ENCODE assay signal across 13 cellular contexts in genomic region chr14:95140060-95140858, GRCh38. TPM values are rescaled to one million over a fixed set of nuclear protein-coding genes. Genes with fewer than 3 reads are reported as not detected.
A peak's percentile ranks its signal among the peaks of the same experiment; 100 is the strongest.
DNase-seq lines count a peak whose midpoint lies in the region; ATAC-seq and TF ChIP-seq lines count a peak whose summit lies in the region.
"Had no signal": no experiment of that assay in that cellular context is flagged by ENCODE, and none has a peak within 500 bp of the region (broad histone marks: within the 10 kb centered on the region; RNA-seq: fewer than 3 reads in every experiment).

No MANE protein-coding gene starts in this region.

- no peak for DNase-seq in activated naive CD8-positive, alpha-beta T cell treated with anti-CD3 and anti-CD28 coated beads for 36 hours
- DNase-seq in adrenal gland (no peak), lower lobe of right lung (no peak), upper lobe of right lung (no peak), prostate gland (ENCODE audit: low spot score) (no peak), T-helper 2 cell (no peak)
- no peak for DNase-seq in CD4-positive, alpha-beta memory T cell
- DNase-seq: activated naive CD8-positive, alpha-beta T cell treated with anti-CD3 and anti-CD28 coated beads, Interleukin-2, amount 10 ng/mL, durations not matched to agents 7 days and 5 days; NCI-H1048; retina had no signal

- no peak for TF ChIP-seq CTCF in adrenal gland (IDR thresholded peaks at IDR 0.05)
- no peak for TF ChIP-seq CTCF in lower lobe of right lung (IDR thresholded peaks at IDR 0.05)
- TF ChIP-seq CTCF in upper lobe of right lung (IDR thresholded peaks at IDR 0.05) = no peak
- TF ChIP-seq CTCF in prostate gland (IDR thresholded peaks at IDR 0.05) = no peak

- H3K36me3 ChIP-seq in adrenal gland (replicated peaks in 1 of 2) (no peaks in the 10 kb centered on the region), lower lobe of right lung (no peaks in the 10 kb centered on the region), upper lobe of right lung (no peaks in the 10 kb centered on the region), prostate gland (no peaks in the 10 kb centered on the region)
- no peaks in the 10 kb centered on the region for H3K36me3 ChIP-seq in CD4-positive, alpha-beta memory T cell (ENCODE audit: insufficient read depth, low read length)
- H3K36me3 ChIP-seq: SJSA1 had no signal

- H3K4me3 ChIP-seq in adrenal gland = no peak overlapping the region
- no peak overlapping the region for H3K4me3 ChIP-seq in lower lobe of right lung
- H3K4me3 ChIP-seq in upper lobe of right lung = no peak overlapping the region
- no peak overlapping the region for H3K4me3 ChIP-seq in CD4-positive, alpha-beta memory T cell (ENCODE audit: low read length in 2 of 2)
- H3K4me3 ChIP-seq in prostate gland = no peak overlapping the region
- H3K4me3 ChIP-seq: SJSA1 had no signal

- H3K27ac ChIP-seq in adrenal gland (peak overlapping the region; percentile 35 to 82 (median 76)), lower lobe of right lung (peak overlapping the region; percentile 9), upper lobe of right lung (no peak overlapping the region), prostate gland (no peak overlapping the region)
- H3K27ac ChIP-seq in CD4-positive, alpha-beta memory T cell (ENCODE audit: low read depth, low read length) = no peak overlapping the region
- H3K27ac ChIP-seq: C4-2B, SJSA1 had no signal

- H3K4me3 Mint-ChIP-seq in activated naive CD8-positive, alpha-beta T cell = no peak overlapping the region
- no peak overlapping the region for H3K4me3 Mint-ChIP-seq in activated naive CD8-positive, alpha-beta T cell treated with anti-CD3 and anti-CD28 coated beads for 36 hours
- no peak overlapping the region for H3K4me3 Mint-ChIP-seq in CD4-positive, alpha-beta memory T cell
- H3K4me3 Mint-ChIP-seq: activated naive CD8-positive, alpha-beta T cell treated with anti-CD3 and anti-CD28 coated beads, Interleukin-2, amount 10 ng/mL, durations not matched to agents 7 days and 5 days had no signal

- peaks cover 9% of the 10 kb centered on the region for H3K36me3 Mint-ChIP-seq in activated naive CD8-positive, alpha-beta T cell
- peaks cover 23% of the 10 kb centered on the region for H3K36me3 Mint-ChIP-seq in activated naive CD8-positive, alpha-beta T cell treated with anti-CD3 and anti-CD28 coated beads for 36 hours
- peaks cover 14 to 16% of the 10 kb centered on the region in 2 donors for H3K36me3 Mint-ChIP-seq in CD4-positive, alpha-beta memory T cell

- CTCF ChIA-PET in CD4-positive, alpha-beta memory T cell (lab: Charles Lee; ENCODE audit: partially characterized antibody) = no interaction called here

- H3K27me3 ChIP-seq in adrenal gland (no peaks in the 10 kb centered on the region), lower lobe of right lung (ENCODE audit: low read depth) (no peaks in the 10 kb centered on the region), upper lobe of right lung (no peaks in the 10 kb centered on the region), prostate gland (replicated peaks; ENCODE audit: insufficient read depth) (no peaks in the 10 kb centered on the region)
- H3K27me3 ChIP-seq in CD4-positive, alpha-beta memory T cell (ENCODE audit: insufficient read depth, low read length) = no peaks in the 10 kb centered on the region
- H3K27me3 ChIP-seq: SJSA1 had no signal

- H3K4me1 ChIP-seq in adrenal gland (replicated peaks in 1 of 2) (peaks cover 21 to 67% of the 10 kb centered on the region in 2 donors), lower lobe of right lung (peaks cover 65% of the 10 kb centered on the region), upper lobe of right lung (peaks cover 50% of the 10 kb centered on the region), prostate gland (replicated peaks) (peaks cover 17% of the 10 kb centered on the region)
- peaks cover 63% of the 10 kb centered on the region for H3K4me1 ChIP-seq in CD4-positive, alpha-beta memory T cell (ENCODE audit: insufficient read depth, low read length)
- H3K4me1 ChIP-seq: SJSA1 had no signal

- H3K27ac Mint-ChIP-seq in activated naive CD8-positive, alpha-beta T cell = peak overlapping the region; percentile 72
- no peak overlapping the region for H3K27ac Mint-ChIP-seq in activated naive CD8-positive, alpha-beta T cell treated with anti-CD3 and anti-CD28 coated beads for 36 hours
- peak overlapping the region in 1 of 7 donors; percentile 30 for H3K27ac Mint-ChIP-seq in CD4-positive, alpha-beta memory T cell
- H3K27ac Mint-ChIP-seq: activated naive CD8-positive, alpha-beta T cell treated with anti-CD3 and anti-CD28 coated beads, Interleukin-2, amount 10 ng/mL, durations not matched to agents 7 days and 5 days had no signal

- TF ChIP-seq POLR2A in adrenal gland (IDR thresholded peaks at IDR 0.05) (no peak), prostate gland (IDR thresholded peaks at IDR 0.05) (no peak)

- ATAC-seq in lower lobe of right lung (peak; percentile 9 to 29), upper lobe of right lung (peak; percentile 22)

- peaks cover 79% of the 10 kb centered on the region for H3K4me1 Mint-ChIP-seq in activated naive CD8-positive, alpha-beta T cell (ENCODE audit: low read depth)
- peaks cover 74% of the 10 kb centered on the region for H3K4me1 Mint-ChIP-seq in activated naive CD8-positive, alpha-beta T cell treated with anti-CD3 and anti-CD28 coated beads for 36 hours
- peaks cover 49 to 87% (median 66%) of the 10 kb centered on the region in 4 donors for H3K4me1 Mint-ChIP-seq in CD4-positive, alpha-beta memory T cell

- no peaks in the 10 kb centered on the region for H3K27me3 Mint-ChIP-seq in activated naive CD8-positive, alpha-beta T cell
- H3K27me3 Mint-ChIP-seq in activated naive CD8-positive, alpha-beta T cell treated with anti-CD3 and anti-CD28 coated beads for 36 hours = no peaks in the 10 kb centered on the region
- H3K27me3 Mint-ChIP-seq in CD4-positive, alpha-beta memory T cell = no peaks in the 10 kb centered on the region
- H3K27me3 Mint-ChIP-seq: activated naive CD8-positive, alpha-beta T cell treated with anti-CD3 and anti-CD28 coated beads, Interleukin-2, amount 10 ng/mL, durations not matched to agents 7 days and 5 days had no signal

- H3K9me3 ChIP-seq in adrenal gland (replicated peaks in 1 of 3) (no peaks in the 10 kb centered on the region), lower lobe of right lung (peaks cover 9% of the 10 kb centered on the region), upper lobe of right lung (no peaks in the 10 kb centered on the region), prostate gland (no peaks in the 10 kb centered on the region)
- no peaks in the 10 kb centered on the region for H3K9me3 ChIP-seq in CD4-positive, alpha-beta memory T cell (ENCODE audit: control insufficient read depth in 1 of 2, low read length in 2 of 2)

- H3K9me3 Mint-ChIP-seq in activated naive CD8-positive, alpha-beta T cell (ENCODE audit: low read depth) = peaks cover 7% of the 10 kb centered on the region
- peaks cover 5% of the 10 kb centered on the region for H3K9me3 Mint-ChIP-seq in activated naive CD8-positive, alpha-beta T cell treated with anti-CD3 and anti-CD28 coated beads for 36 hours
- H3K9me3 Mint-ChIP-seq in CD4-positive, alpha-beta memory T cell = peaks cover 0 to 11% (median 9%) of the 10 kb centered on the region in 8 donors

- POLR2A ChIA-PET in CD4-positive, alpha-beta memory T cell (lab: Charles Lee; ENCODE audit: partially characterized antibody) = no interaction called here

- WGBS in adrenal gland, 4 donors = 59 to 64% (median 63%) methylated on average over 5 of the region's 5 CpGs
- WGBS in prostate gland = 52% methylated on average over 5 of the region's 5 CpGs

- intact Hi-C loops in adrenal gland (cut with DNase I) (no loop called here), lower lobe of right lung (cut with DNase I) (no loop called here), upper lobe of right lung (cut with DNase I) (no loop called here), prostate gland (cut with DNase I) (no loop called here)
- intact Hi-C loops in CD4-positive, alpha-beta memory T cell (cut with micrococcal nuclease) = no loop called here

RNA-seq across cellular contexts. Expression of gene DICER1, which starts 17.1 kb away (rescaled TPM):
- 10 to 100 TPM; 53.1 to 60.3 TPM for total RNA-seq in activated naive CD8-positive, alpha-beta T cell treated with anti-CD3 and anti-CD28 coated beads for 36 hours
- total RNA-seq in adrenal gland (10 to 100 TPM; 15.3 to 69.4 (median 43.8) TPM), lower lobe of right lung (66.4 TPM), upper lobe of right lung (71.1 TPM), prostate gland (10 to 100 TPM; 25.4 to 86.3 TPM)
- 10 to 100 TPM in 2 of 3 donors, 1 to 10 TPM in 1; 7.1 to 22.8 (median 11.5) TPM for polyA plus RNA-seq in adrenal gland
- 10 to 100 TPM; 58.8 to 62.8 TPM for total RNA-seq in CD4-positive, alpha-beta memory T cell
- 10 to 100 TPM in 1 of 2 donors, 1 to 10 TPM in 1; 8.8 to 14.8 TPM for polyA plus RNA-seq in CD4-positive, alpha-beta memory T cell

Comparison
In these comparisons a context has a peak if more than half of its experiments do, and no peak if none do; other contexts are left out.
1. H3K27ac ChIP-seq: peak in adrenal gland (5 of 5) and lower lobe of right lung (single experiment); none in upper lobe of right lung (single experiment), CD4-positive, alpha-beta memory T cell (single experiment) and prostate gland (0 of 2).